In genomic region chr7:102122026-102122425, GRCh38 we compare ENCODE assay signal across 9 cellular contexts.
DNase-seq lines count a peak whose midpoint lies in the region; ATAC-seq lines count a peak whose summit lies in the region.
"Had no signal": no experiment of that assay in that cellular context is flagged by ENCODE, and none has a peak within 500 bp of the region (broad histone marks: within the 10 kb centered on the region; RNA-seq: fewer than 3 reads in every experiment).

No MANE protein-coding gene starts in this region.

- H3K27me3 Mint-ChIP-seq in activated T-helper 1 cell treated with anti-CD3 and anti-CD28 coated beads, Interleukin-12 subunit alpha, Interleukin-12 subunit beta, Interleukin-2, Interleukin-4 antibody, amounts not matched to agents 30 ng/mL and 10 ng/mL and 1 ng/mL, durations not matched to agents 14 hours and 24 hours and 36 hours (ENCODE audit: insufficient read depth), result no peaks in the 10 kb centered on the region

- H3K27me3 ChIP-seq in right cardiac atrium (ENCODE audit: control insufficient read depth, insufficient read depth), result no peaks in the 10 kb centered on the region

- peak; percentile 55 for DNase-seq in CD1c-positive myeloid dendritic cell (ENCODE audit: extremely low spot score)
- DNase-seq in activated T-helper 1 cell treated with anti-CD3 and anti-CD28 coated beads, Interleukin-12 subunit alpha, Interleukin-12 subunit beta, Interleukin-2, Interleukin-4 antibody, amounts not matched to agents 30 ng/mL and 10 ng/mL and 1 ng/mL, durations not matched to agents 14 hours and 24 hours and 36 hours (ENCODE audit: low spot score), result no peak
- no peak for DNase-seq in left lobe of liver (ENCODE audit: low spot score)
- no peak for DNase-seq in NCI-H524 (lab: John Stamatoyannopoulos, UW)
- no peak for DNase-seq in C1 segment of cervical spinal cord (lab: John Stamatoyannopoulos, UW)
- no peak for DNase-seq in right cardiac atrium
- DNase-seq: NCI-H526 treated with DMSO at 0.1 percent for 48 hours had no signal

- H3K4me1 Mint-ChIP-seq in activated T-helper 1 cell treated with anti-CD3 and anti-CD28 coated beads, Interleukin-12 subunit alpha, Interleukin-12 subunit beta, Interleukin-2, Interleukin-4 antibody, amounts not matched to agents 30 ng/mL and 10 ng/mL and 1 ng/mL, durations not matched to agents 14 hours and 24 hours and 36 hours (ENCODE audit: low read depth), result peaks cover 14% of the 10 kb centered on the region

- peak overlapping the region; percentile 11 for H3K4me3 Mint-ChIP-seq in activated T-helper 1 cell treated with anti-CD3 and anti-CD28 coated beads, Interleukin-12 subunit alpha, Interleukin-12 subunit beta, Interleukin-2, Interleukin-4 antibody, amounts not matched to agents 30 ng/mL and 10 ng/mL and 1 ng/mL, durations not matched to agents 14 hours and 24 hours and 36 hours

- H3K9me3 Mint-ChIP-seq in activated T-helper 1 cell treated with anti-CD3 and anti-CD28 coated beads, Interleukin-12 subunit alpha, Interleukin-12 subunit beta, Interleukin-2, Interleukin-4 antibody, amounts not matched to agents 30 ng/mL and 10 ng/mL and 1 ng/mL, durations not matched to agents 14 hours and 24 hours and 36 hours, result no peaks in the 10 kb centered on the region

- no peak overlapping the region for H3K4me3 ChIP-seq in right cardiac atrium (ENCODE audit: low read length)

- peak overlapping the region; percentile 61 for H3K27ac Mint-ChIP-seq in activated T-helper 1 cell treated with anti-CD3 and anti-CD28 coated beads, Interleukin-12 subunit alpha, Interleukin-12 subunit beta, Interleukin-2, Interleukin-4 antibody, amounts not matched to agents 30 ng/mL and 10 ng/mL and 1 ng/mL, durations not matched to agents 14 hours and 24 hours and 36 hours

- ATAC-seq in left lobe of liver, result peak; percentile 5
- no peak for ATAC-seq in GM18520 (IDR thresholded peaks at IDR 0.05; ENCODE audit: unreplicated experiment)
- ATAC-seq in right cardiac atrium, result no peak

- WGBS in right cardiac atrium, result 35% methylated on average over 3 of the region's 3 CpGs

- H3K9me3 ChIP-seq in KOPT-K1 (ENCODE audit: insufficient read depth, low read length, poor library complexity, severe bottlenecking) (no peaks in the 10 kb centered on the region), right cardiac atrium (ENCODE audit: control insufficient read depth, low read length) (no peaks in the 10 kb centered on the region)

- peaks cover 3% of the 10 kb centered on the region for H3K4me1 ChIP-seq in right cardiac atrium (ENCODE audit: control insufficient read depth, insufficient read depth, low read length)

- H3K36me3 Mint-ChIP-seq in activated T-helper 1 cell treated with anti-CD3 and anti-CD28 coated beads, Interleukin-12 subunit alpha, Interleukin-12 subunit beta, Interleukin-2, Interleukin-4 antibody, amounts not matched to agents 30 ng/mL and 10 ng/mL and 1 ng/mL, durations not matched to agents 14 hours and 24 hours and 36 hours (ENCODE audit: low read depth), result no peaks in the 10 kb centered on the region

- peaks cover 57% of the 10 kb centered on the region for H3K36me3 ChIP-seq in KOPT-K1 (ENCODE audit: insufficient read depth, low read length)

- H3K27ac ChIP-seq in KOPT-K1 (ENCODE audit: low read depth, low read length, poor library complexity, severe bottlenecking) (peak overlapping the region; percentile 10), right cardiac atrium (ENCODE audit: low read length) (no peak overlapping the region)

- intact Hi-C loops in activated T-helper 1 cell treated with anti-CD3 and anti-CD28 coated beads, Interleukin-12 subunit alpha, Interleukin-12 subunit beta, Interleukin-2, Interleukin-4 antibody, amounts not matched to agents 30 ng/mL and 10 ng/mL and 1 ng/mL, durations not matched to agents 14 hours and 24 hours and 36 hours (cut with micrococcal nuclease), result no loop called here
- intact Hi-C loops in right cardiac atrium (cut with DNase I), result no loop called here
